Comparison of ENCODE assay signal across 7 cellular contexts in genomic region chr4:27602172-27602571, GRCh38.
"Had no signal": no experiment of that assay in that cellular context is flagged by ENCODE, and none has a peak within 500 bp of the region (broad histone marks: within the 10 kb centered on the region; RNA-seq: fewer than 3 reads in every experiment).

No MANE protein-coding gene starts in this region.

- H3K4me3 ChIP-seq: K562 had no signal

- H3K27ac ChIP-seq: HL-60, KMS-11 had no signal

- H3K9ac ChIP-seq: KMS-11 had no signal

- DNase-seq: IMR-90, KBM-7, KG1 had no signal

- ATAC-seq: K562 had no signal

- FAIRE-seq: HTR-8/SVneo, K562 had no signal

- H3K4me2 ChIP-seq: KMS-11 had no signal
